1 cellular context compared by ENCODE assay signal in the genomic region with DNA sequence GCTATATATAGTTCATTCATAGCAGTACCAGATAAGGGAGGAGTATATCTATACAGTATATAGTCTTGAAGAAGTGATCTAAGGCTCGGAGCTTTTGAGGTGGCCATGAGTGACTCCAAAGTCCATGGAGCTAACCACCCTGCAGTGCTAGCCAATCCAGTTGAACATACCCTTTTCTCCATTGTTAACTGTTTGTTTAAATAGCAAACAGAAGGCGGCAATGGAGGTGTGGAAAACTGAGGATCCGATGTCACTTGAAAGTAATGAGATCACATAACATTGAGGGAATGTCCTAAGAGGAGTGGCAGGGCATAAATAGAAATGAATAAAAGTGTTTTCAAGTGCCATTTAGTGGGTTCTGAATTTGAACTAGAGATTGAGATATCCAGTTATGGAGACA.
TF ChIP-seq lines count a peak whose summit lies in the region.

No MANE protein-coding gene starts in this region.

TF ChIP-seq in HCT116, 20 proteins besides CTCF, POLR2A, EP300 and RAD21:
- TF ChIP-seq, protein P1, sequence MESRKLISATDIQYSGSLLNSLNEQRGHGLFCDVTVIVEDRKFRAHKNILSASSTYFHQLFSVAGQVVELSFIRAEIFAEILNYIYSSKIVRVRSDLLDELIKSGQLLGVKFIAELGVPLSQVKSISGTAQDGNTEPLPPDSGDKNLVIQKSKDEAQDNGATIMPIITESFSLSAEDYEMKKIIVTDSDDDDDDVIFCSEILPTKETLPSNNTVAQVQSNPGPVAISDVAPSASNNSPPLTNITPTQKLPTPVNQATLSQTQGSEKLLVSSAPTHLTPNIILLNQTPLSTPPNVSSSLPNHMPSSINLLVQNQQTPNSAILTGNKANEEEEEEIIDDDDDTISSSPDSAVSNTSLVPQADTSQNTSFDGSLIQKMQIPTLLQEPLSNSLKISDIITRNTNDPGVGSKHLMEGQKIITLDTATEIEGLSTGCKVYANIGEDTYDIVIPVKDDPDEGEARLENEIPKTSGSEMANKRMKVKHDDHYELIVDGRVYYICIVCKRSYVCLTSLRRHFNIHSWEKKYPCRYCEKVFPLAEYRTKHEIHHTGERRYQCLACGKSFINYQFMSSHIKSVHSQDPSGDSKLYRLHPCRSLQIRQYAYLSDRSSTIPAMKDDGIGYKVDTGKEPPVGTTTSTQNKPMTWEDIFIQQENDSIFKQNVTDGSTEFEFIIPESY (IDR thresholded peaks at IDR 0.05; ENCODE audit: extremely low read depth, insufficient replicate concordance, low read length): no peak
- TF ChIP-seq ELF1 (IDR thresholded peaks at IDR 0.05; ENCODE audit: borderline replicate concordance, low read depth) (no peak), FOSL1 (IDR thresholded peaks at IDR 0.05; ENCODE audit: low read depth) (no peak), EZH2 (IDR thresholded peaks at IDR 0.05) (no peak), SIN3A (IDR thresholded peaks at IDR 0.05; ENCODE audit: low read depth) (no peak), SRF (IDR thresholded peaks at IDR 0.05; ENCODE audit: low read depth) (no peak), ZFX (IDR thresholded peaks at IDR 0.05) (no peak), TCF7L2 (IDR thresholded peaks at IDR 0.05; ENCODE audit: borderline replicate concordance, extremely low read depth, insufficient read depth, insufficient read length) (no peak), CBX3 (IDR thresholded peaks at IDR 0.05; ENCODE audit: low read depth) (no peak), EGR1 (IDR thresholded peaks at IDR 0.05; ENCODE audit: low read depth) (no peak), JUND (IDR thresholded peaks at IDR 0.05) (no peak), POLR2AphosphoS5 (IDR thresholded peaks at IDR 0.05; ENCODE audit: low read depth, low read length) (no peak), YY1 (IDR thresholded peaks at IDR 0.05; ENCODE audit: extremely low read depth, insufficient replicate concordance, low read depth, low read length) (no peak), EZH2phosphoT487 (IDR thresholded peaks at IDR 0.05; ENCODE audit: borderline replicate concordance) (no peak)
- TF ChIP-seq, protein P2, sequence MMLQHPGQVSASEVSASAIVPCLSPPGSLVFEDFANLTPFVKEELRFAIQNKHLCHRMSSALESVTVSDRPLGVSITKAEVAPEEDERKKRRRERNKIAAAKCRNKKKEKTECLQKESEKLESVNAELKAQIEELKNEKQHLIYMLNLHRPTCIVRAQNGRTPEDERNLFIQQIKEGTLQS (IDR thresholded peaks at IDR 0.05): no peak
- TF ChIP-seq, protein P3, sequence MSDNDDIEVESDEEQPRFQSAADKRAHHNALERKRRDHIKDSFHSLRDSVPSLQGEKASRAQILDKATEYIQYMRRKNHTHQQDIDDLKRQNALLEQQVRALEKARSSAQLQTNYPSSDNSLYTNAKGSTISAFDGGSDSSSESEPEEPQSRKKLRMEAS (IDR thresholded peaks at IDR 0.05): no peak
- TF ChIP-seq, protein P4, sequence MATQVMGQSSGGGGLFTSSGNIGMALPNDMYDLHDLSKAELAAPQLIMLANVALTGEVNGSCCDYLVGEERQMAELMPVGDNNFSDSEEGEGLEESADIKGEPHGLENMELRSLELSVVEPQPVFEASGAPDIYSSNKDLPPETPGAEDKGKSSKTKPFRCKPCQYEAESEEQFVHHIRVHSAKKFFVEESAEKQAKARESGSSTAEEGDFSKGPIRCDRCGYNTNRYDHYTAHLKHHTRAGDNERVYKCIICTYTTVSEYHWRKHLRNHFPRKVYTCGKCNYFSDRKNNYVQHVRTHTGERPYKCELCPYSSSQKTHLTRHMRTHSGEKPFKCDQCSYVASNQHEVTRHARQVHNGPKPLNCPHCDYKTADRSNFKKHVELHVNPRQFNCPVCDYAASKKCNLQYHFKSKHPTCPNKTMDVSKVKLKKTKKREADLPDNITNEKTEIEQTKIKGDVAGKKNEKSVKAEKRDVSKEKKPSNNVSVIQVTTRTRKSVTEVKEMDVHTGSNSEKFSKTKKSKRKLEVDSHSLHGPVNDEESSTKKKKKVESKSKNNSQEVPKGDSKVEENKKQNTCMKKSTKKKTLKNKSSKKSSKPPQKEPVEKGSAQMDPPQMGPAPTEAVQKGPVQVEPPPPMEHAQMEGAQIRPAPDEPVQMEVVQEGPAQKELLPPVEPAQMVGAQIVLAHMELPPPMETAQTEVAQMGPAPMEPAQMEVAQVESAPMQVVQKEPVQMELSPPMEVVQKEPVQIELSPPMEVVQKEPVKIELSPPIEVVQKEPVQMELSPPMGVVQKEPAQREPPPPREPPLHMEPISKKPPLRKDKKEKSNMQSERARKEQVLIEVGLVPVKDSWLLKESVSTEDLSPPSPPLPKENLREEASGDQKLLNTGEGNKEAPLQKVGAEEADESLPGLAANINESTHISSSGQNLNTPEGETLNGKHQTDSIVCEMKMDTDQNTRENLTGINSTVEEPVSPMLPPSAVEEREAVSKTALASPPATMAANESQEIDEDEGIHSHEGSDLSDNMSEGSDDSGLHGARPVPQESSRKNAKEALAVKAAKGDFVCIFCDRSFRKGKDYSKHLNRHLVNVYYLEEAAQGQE (IDR thresholded peaks at IDR 0.05; ENCODE audit: low read depth): no peak
